Comparison of ENCODE assay signal across 1 cellular context in the genomic region with DNA sequence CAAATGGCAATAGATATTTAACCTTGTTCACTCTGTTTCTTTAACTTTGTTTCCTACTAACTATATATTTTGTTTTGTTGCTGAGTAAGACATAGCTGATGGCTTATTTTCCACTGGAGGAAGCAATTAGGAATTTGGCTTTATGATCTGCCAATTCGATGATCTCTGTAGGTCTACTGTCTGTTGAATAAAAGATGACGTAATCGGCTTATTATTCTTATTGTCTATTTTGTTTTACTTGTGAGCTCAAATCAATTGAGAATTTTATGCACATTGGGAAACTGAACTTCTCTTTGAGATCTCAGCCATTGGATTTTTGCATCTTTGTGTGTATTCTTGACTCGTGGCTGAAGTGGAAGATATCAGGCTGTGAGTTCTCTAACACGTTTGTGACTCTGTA.
A peak's percentile ranks its signal among the peaks of the same experiment; 100 is the strongest.
TF ChIP-seq lines count a peak whose summit lies in the region.

No MANE protein-coding gene starts in this region.

TF ChIP-seq in HEK293, 187 proteins besides CTCF, POLR2A, EP300 and RAD21:
- TF ChIP-seq, protein P1, sequence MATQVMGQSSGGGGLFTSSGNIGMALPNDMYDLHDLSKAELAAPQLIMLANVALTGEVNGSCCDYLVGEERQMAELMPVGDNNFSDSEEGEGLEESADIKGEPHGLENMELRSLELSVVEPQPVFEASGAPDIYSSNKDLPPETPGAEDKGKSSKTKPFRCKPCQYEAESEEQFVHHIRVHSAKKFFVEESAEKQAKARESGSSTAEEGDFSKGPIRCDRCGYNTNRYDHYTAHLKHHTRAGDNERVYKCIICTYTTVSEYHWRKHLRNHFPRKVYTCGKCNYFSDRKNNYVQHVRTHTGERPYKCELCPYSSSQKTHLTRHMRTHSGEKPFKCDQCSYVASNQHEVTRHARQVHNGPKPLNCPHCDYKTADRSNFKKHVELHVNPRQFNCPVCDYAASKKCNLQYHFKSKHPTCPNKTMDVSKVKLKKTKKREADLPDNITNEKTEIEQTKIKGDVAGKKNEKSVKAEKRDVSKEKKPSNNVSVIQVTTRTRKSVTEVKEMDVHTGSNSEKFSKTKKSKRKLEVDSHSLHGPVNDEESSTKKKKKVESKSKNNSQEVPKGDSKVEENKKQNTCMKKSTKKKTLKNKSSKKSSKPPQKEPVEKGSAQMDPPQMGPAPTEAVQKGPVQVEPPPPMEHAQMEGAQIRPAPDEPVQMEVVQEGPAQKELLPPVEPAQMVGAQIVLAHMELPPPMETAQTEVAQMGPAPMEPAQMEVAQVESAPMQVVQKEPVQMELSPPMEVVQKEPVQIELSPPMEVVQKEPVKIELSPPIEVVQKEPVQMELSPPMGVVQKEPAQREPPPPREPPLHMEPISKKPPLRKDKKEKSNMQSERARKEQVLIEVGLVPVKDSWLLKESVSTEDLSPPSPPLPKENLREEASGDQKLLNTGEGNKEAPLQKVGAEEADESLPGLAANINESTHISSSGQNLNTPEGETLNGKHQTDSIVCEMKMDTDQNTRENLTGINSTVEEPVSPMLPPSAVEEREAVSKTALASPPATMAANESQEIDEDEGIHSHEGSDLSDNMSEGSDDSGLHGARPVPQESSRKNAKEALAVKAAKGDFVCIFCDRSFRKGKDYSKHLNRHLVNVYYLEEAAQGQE (tag by site-specific recombination; IDR thresholded peaks at IDR 0.05), result no peak
- TF ChIP-seq, protein P2, sequence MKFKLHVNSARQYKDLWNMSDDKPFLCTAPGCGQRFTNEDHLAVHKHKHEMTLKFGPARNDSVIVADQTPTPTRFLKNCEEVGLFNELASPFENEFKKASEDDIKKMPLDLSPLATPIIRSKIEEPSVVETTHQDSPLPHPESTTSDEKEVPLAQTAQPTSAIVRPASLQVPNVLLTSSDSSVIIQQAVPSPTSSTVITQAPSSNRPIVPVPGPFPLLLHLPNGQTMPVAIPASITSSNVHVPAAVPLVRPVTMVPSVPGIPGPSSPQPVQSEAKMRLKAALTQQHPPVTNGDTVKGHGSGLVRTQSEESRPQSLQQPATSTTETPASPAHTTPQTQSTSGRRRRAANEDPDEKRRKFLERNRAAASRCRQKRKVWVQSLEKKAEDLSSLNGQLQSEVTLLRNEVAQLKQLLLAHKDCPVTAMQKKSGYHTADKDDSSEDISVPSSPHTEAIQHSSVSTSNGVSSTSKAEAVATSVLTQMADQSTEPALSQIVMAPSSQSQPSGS (tag by site-specific recombination; IDR thresholded peaks at IDR 0.05; ENCODE audit: low read depth), result peak; percentile 60; the same call in 1 of the 2 replicates
